In the genomic region with DNA sequence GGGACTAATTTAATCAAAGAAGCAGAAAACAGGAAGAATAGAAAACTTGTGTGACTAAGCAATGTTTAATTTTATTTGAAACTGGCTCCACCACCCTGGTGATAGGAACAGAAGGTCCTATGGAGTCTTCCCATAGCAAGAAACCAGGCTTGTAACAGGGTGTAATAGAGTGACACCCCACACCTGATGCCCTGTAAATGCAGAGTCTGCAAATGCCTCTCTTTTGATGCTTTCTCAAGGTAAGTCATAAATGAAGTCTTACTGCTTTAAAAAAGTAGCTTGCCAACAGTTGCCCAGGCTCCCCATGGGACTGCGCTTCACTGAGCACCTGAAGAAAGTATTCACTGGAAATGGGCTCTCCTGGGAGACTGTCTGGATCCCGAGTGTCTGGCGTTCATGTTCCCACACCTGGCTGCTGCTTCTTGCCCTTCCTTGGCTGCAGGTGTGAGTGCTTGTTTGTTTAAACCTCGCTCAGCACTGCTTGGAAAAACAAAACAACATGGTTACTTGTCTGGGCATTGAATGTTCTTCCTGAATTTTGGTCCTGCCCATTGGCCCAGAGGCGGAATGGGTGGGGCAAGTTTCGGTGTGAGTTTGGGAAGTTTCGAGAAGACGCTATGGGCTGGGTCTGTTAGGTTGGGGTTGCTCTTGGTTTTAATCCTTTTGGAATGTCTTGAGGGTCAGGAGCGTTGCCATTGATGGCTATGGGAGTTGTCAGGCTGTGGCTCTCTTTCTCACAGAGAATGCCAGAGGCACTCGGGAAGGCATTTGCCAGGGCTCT, we compare ENCODE assay signal across 1 cellular context.
TF ChIP-seq lines count a peak whose summit lies in the region.

No MANE protein-coding gene starts in this region.

TF ChIP-seq in WTC11, 78 proteins besides CTCF, POLR2A, EP300 and RAD21 (continued from another document):
- TF ChIP-seq ARID4B (CRISPR knock-in tag; IDR thresholded peaks at IDR 0.05; ENCODE audit: borderline replicate concordance): no peak
- TF ChIP-seq ZNF219 (CRISPR knock-in tag; IDR thresholded peaks at IDR 0.05; ENCODE audit: borderline replicate concordance): no peak
- no peak for TF ChIP-seq PREB (CRISPR knock-in tag; IDR thresholded peaks at IDR 0.05; ENCODE audit: borderline replicate concordance)
- TF ChIP-seq TEAD1 (CRISPR knock-in tag; IDR thresholded peaks at IDR 0.05): no peak
- no peak for TF ChIP-seq MLX (CRISPR knock-in tag; IDR thresholded peaks at IDR 0.05)
- TF ChIP-seq CREM (CRISPR knock-in tag; IDR thresholded peaks at IDR 0.05): no peak
- TF ChIP-seq ZNF121 (CRISPR knock-in tag; IDR thresholded peaks at IDR 0.05): no peak
- TF ChIP-seq GTF2I (CRISPR knock-in tag; conservative IDR thresholded peaks at IDR 0.05): no peak
- TF ChIP-seq USF1 (CRISPR knock-in tag; IDR thresholded peaks at IDR 0.05): no peak
- TF ChIP-seq, protein P1, sequence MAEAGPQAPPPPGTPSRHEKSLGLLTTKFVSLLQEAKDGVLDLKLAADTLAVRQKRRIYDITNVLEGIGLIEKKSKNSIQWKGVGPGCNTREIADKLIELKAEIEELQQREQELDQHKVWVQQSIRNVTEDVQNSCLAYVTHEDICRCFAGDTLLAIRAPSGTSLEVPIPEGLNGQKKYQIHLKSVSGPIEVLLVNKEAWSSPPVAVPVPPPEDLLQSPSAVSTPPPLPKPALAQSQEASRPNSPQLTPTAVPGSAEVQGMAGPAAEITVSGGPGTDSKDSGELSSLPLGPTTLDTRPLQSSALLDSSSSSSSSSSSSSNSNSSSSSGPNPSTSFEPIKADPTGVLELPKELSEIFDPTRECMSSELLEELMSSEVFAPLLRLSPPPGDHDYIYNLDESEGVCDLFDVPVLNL (CRISPR knock-in tag; IDR thresholded peaks at IDR 0.05; ENCODE audit: borderline replicate concordance, low read depth): no peak
- TF ChIP-seq, protein P2, sequence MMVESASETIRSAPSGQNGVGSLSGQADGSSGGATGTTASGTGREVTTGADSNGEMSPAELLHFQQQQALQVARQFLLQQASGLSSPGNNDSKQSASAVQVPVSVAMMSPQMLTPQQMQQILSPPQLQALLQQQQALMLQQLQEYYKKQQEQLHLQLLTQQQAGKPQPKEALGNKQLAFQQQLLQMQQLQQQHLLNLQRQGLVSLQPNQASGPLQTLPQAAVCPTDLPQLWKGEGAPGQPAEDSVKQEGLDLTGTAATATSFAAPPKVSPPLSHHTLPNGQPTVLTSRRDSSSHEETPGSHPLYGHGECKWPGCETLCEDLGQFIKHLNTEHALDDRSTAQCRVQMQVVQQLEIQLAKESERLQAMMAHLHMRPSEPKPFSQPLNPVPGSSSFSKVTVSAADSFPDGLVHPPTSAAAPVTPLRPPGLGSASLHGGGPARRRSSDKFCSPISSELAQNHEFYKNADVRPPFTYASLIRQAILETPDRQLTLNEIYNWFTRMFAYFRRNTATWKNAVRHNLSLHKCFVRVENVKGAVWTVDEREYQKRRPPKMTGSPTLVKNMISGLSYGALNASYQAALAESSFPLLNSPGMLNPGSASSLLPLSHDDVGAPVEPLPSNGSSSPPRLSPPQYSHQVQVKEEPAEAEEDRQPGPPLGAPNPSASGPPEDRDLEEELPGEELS (CRISPR knock-in tag; IDR thresholded peaks at IDR 0.05): no peak
- TF ChIP-seq RELA (CRISPR knock-in tag; IDR thresholded peaks at IDR 0.05; ENCODE audit: borderline replicate concordance): no peak
- no peak for TF ChIP-seq NFE2L1 (CRISPR knock-in tag; IDR thresholded peaks at IDR 0.05)
- TF ChIP-seq ZNF423 (CRISPR knock-in tag; IDR thresholded peaks at IDR 0.05): no peak
- TF ChIP-seq, protein P3, sequence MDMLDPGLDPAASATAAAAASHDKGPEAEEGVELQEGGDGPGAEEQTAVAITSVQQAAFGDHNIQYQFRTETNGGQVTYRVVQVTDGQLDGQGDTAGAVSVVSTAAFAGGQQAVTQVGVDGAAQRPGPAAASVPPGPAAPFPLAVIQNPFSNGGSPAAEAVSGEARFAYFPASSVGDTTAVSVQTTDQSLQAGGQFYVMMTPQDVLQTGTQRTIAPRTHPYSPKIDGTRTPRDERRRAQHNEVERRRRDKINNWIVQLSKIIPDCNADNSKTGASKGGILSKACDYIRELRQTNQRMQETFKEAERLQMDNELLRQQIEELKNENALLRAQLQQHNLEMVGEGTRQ (CRISPR knock-in tag; IDR thresholded peaks at IDR 0.05): no peak
- no peak for TF ChIP-seq SOX15 (CRISPR knock-in tag; IDR thresholded peaks at IDR 0.05)
